ENCODE assay signal across 25 cellular contexts in genomic region chr11:97745515-97746050, GRCh38.
"Had no signal": no experiment of that assay in that cellular context is flagged by ENCODE, and none has a peak within 500 bp of the region (broad histone marks: within the 10 kb centered on the region; RNA-seq: fewer than 3 reads in every experiment).

No MANE protein-coding gene starts in this region.

- DNase-seq: naive thymus-derived CD4-positive, alpha-beta T cell; natural killer cell; occipital lobe; ovary; psoas muscle; right cardiac atrium; right lobe of liver; sigmoid colon; small intestine; stimulated activated CD4-positive, alpha-beta T cell treated with anti-CD3 and anti-CD28 coated beads, Interleukin-12 subunit alpha, Interleukin-12 subunit beta, amount 100 ng/mL, for 4 hours; stimulated activated CD4-positive, alpha-beta T cell treated with anti-CD3 and anti-CD28 coated beads, Interleukin-1b, Interleukin-23, amount 100 ng/mL, for 48 hours; stimulated activated CD4-positive, alpha-beta T cell treated with anti-CD3 and anti-CD28 coated beads, Interleukin-4, amount 100 ng/mL, for 1 hour; stimulated activated CD4-positive, alpha-beta T cell treated with anti-CD3 and anti-CD28 coated beads, Interleukin-4, amount 100 ng/mL, for 4 hours; stimulated activated CD8-positive, alpha-beta memory T cell treated with anti-CD3 and anti-CD28 coated beads, Interleukin-4, amount 100 ng/mL, for 48 hours; stimulated activated naive CD4-positive, alpha-beta T cell; substantia nigra; testis; tibial artery; transverse colon; upper lobe of right lung; uterus had no signal

- H3K27me3 ChIP-seq: neural progenitor cell, ovary, right lobe of liver, sigmoid colon, suprapubic skin, testis, tibial artery, transverse colon, upper lobe of right lung, uterus had no signal

- H3K79me2 ChIP-seq: parathyroid adenoma had no signal

- H2AFZ ChIP-seq: neural progenitor cell, parathyroid adenoma had no signal

- H3K36me3 ChIP-seq: neural progenitor cell, ovary, right lobe of liver, sigmoid colon, suprapubic skin, tibial artery, transverse colon, upper lobe of right lung, uterus had no signal

- H3K9me3 ChIP-seq: ovary, psoas muscle, right lobe of liver, suprapubic skin, testis, tibial artery, transverse colon, upper lobe of right lung, uterus had no signal

- H3K4me3 ChIP-seq: neural progenitor cell, ovary, psoas muscle, right lobe of liver, sigmoid colon, suprapubic skin, testis, tibial artery, transverse colon, upper lobe of right lung, uterus had no signal

- H3K9ac ChIP-seq: neural progenitor cell, parathyroid adenoma had no signal

- H3K27ac ChIP-seq: neural progenitor cell, ovary, parathyroid adenoma, psoas muscle, right lobe of liver, sigmoid colon, suprapubic skin, testis, tibial artery, transverse colon, upper lobe of right lung, uterus had no signal

- H3K4me2 ChIP-seq: neural progenitor cell had no signal

- H3K4me1 ChIP-seq: parathyroid adenoma, psoas muscle, right lobe of liver, sigmoid colon, suprapubic skin, testis, tibial artery, transverse colon, upper lobe of right lung, uterus had no signal

- ATAC-seq: naive thymus-derived CD4-positive, alpha-beta T cell; natural killer cell; psoas muscle; right cardiac atrium; right lobe of liver; stimulated activated memory B cell treated with anti-CD40 and anti-IgM and Interleukin-4, amounts not matched to agents 10 μg/mL and 1 μg/mL and 100 μg/mL, for 72 hours; upper lobe of right lung had no signal
